In the genomic region with DNA sequence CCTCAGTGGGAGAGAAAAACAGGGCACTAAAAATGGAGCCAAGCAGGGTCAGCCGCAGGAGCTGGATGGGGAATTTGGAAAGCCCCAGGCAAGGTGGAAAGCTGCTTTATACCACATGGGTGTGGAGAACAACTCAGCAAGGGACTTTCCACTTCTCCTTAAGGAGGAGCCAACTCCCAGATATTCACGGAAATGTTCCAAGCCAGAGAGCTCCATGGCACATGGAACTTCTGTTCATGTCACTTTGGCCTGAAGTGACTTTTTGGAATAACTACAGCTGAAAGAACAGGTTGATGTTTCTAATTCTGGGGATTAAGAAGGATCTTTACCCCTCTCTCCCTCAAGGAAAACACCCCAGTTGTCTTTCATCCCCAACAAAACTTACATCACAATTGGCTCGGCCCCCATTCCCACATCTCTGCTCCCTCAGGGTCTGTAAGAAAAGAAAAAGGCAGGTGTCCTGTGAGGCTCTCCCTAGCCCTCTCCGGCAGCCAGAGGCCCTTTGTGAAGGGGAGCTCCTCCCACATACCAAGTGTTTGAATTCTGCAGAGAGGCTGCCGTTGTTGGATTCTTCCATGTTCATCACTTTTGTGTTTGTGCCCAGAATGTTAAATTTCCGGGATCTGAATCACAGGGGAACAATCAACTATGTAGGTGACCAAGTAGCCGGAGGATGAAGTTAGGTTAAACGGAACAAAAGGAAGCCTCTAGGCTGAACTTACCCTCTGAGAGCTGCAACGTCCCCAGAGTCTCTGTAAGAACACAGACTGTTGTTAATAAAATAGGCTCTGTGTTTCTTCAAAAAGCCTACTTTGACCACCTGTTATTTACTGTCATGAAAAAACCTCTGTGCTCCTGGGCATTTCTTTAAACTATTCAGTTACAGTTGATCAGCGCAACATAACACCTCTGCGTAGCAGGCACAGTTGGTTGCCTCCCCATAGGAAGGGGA, we compare ENCODE assay signal across 1 cellular context.
TF ChIP-seq lines count a peak whose summit lies in the region.

No MANE protein-coding gene starts in this region.

TF ChIP-seq in GM12878, 131 proteins besides CTCF, POLR2A, EP300 and RAD21:
- TF ChIP-seq CHD1 (IDR thresholded peaks at IDR 0.05; ENCODE audit: low read depth, low read length) (no peak), E2F4 (IDR thresholded peaks at IDR 0.05; ENCODE audit: low read depth, low read length) (no peak), MTA3 (IDR thresholded peaks at IDR 0.05; ENCODE audit: borderline replicate concordance, low read length) (no peak), RAD51 (IDR thresholded peaks at IDR 0.05) (no peak), ZNF274 (IDR thresholded peaks at IDR 0.05; ENCODE audit: insufficient read depth, insufficient read length) (no peak), HDGF (IDR thresholded peaks at IDR 0.05) (no peak), BMI1 (IDR thresholded peaks at IDR 0.05; ENCODE audit: borderline replicate concordance) (no peak), HDAC6 (IDR thresholded peaks at IDR 0.05; ENCODE audit: unreplicated experiment) (no peak), BCLAF1 (IDR thresholded peaks at IDR 0.05) (no peak), SIN3A (IDR thresholded peaks at IDR 0.05; ENCODE audit: low read depth, low read length) (no peak), ASH2L (IDR thresholded peaks at IDR 0.05; ENCODE audit: borderline replicate concordance, low read depth) (no peak), HCFC1 (IDR thresholded peaks at IDR 0.05; ENCODE audit: low read length) (no peak)
- TF ChIP-seq, protein P1, sequence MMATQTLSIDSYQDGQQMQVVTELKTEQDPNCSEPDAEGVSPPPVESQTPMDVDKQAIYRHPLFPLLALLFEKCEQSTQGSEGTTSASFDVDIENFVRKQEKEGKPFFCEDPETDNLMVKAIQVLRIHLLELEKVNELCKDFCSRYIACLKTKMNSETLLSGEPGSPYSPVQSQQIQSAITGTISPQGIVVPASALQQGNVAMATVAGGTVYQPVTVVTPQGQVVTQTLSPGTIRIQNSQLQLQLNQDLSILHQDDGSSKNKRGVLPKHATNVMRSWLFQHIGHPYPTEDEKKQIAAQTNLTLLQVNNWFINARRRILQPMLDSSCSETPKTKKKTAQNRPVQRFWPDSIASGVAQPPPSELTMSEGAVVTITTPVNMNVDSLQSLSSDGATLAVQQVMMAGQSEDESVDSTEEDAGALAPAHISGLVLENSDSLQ (IDR thresholded peaks at IDR 0.05): no peak
